Comparison of ENCODE assay signal across 8 cellular contexts in the genomic region with DNA sequence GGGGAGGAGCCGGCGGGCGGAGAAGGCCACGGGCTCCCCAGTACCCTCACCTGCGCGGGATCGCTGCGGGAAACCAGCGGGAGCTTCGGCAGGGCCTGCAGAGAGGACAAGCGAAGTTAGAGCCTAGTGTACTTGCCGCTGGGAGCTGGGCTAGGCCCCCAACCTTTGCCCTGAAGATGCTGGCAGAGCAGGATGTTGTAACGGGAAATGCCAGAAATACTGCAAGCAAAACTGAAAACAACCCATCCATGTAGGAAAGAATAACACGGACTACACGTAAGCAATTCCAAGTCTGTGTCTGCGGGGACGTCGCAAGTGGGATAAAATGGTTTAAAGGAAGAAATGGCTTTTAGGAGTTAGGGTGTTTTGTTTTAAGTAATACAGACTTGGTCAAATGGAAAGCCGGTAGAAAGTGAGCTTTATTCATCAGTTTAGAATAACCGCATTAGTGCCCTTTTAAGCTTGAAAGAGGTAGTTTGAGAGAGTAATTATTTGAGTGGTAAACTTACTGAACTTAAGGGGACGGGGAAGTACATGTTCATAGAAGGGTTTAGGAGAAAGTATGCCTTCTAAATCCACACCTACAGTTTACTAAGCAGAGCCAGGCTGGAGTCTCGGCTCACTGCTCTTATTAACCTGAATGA.
A peak's percentile ranks its signal among the peaks of the same experiment; 100 is the strongest.
DNase-seq lines count a peak whose midpoint lies in the region; FAIRE-seq and TF ChIP-seq lines count a peak whose summit lies in the region.
"Not testable (repeated sequence)": the region's sequence is repeated elsewhere in the genome, so short reads cannot be mapped to it uniquely, and the experiment has no call there.

No MANE protein-coding gene starts in this region.

- H3K9me3 Mint-ChIP-seq in activated CD4-positive, alpha-beta T cell treated with anti-CD3 and anti-CD28 coated beads, Interleukin-2, amount 10 ng/mL, durations not matched to agents 24 days and 14 days: not testable (repeated sequence)

- H3K4me2 ChIP-seq in GM23248 (ENCODE audit: unreplicated experiment): peak overlapping the region; percentile 99

- H2AFZ ChIP-seq in GM23248: peak overlapping the region; percentile 90

- H3K36me3 Mint-ChIP-seq in activated CD4-positive, alpha-beta T cell treated with anti-CD3 and anti-CD28 coated beads, Interleukin-2, amount 10 ng/mL, durations not matched to agents 24 days and 14 days (ENCODE audit: low read depth): not testable (repeated sequence)

- POLR2A ChIA-PET in BJ (lab: Charles Lee): not testable (repeated sequence)

- H3K27ac ChIP-seq in GM23248 (peak overlapping the region; percentile 87), mucosa of rectum (ENCODE audit: low read depth in 2 of 2, low read length in 2 of 2) (peak overlapping the region; percentile 22 to 56)

- CTCF ChIA-PET in BJ (lab: Yijun Ruan, JAX): not testable (repeated sequence)

- H3K4me1 ChIP-seq in GM23248 (ENCODE audit: insufficient read depth); mucosa of rectum (ENCODE audit: control insufficient read depth in 2 of 2, insufficient read depth in 2 of 2, low read length in 2 of 2): not testable (repeated sequence)

- TF ChIP-seq CTCF in BJ (IDR thresholded peaks at IDR 0.05; ENCODE audit: insufficient read depth, low read depth, low read length); bronchial epithelial cell (IDR thresholded peaks at IDR 0.05; ENCODE audit: insufficient read depth, low read length, severe bottlenecking): not testable (repeated sequence)

- not testable (repeated sequence) for H3K9me2 ChIP-seq in GM23248 (ENCODE audit: insufficient read depth)

- H4K20me1 ChIP-seq in GM23248 (ENCODE audit: insufficient read depth): not testable (repeated sequence)

- peak overlapping the region; percentile 88 for H3K9ac ChIP-seq in GM23248
- peak overlapping the region in 1 of 2 donors; percentile 26 for H3K9ac ChIP-seq in mucosa of rectum (ENCODE audit: low read depth in 1 of 2, low read length in 2 of 2)

- H3K9me3 ChIP-seq in GM23248 (ENCODE audit: low read depth); mucosa of rectum (ENCODE audit: control insufficient read depth in 2 of 2, low read length in 2 of 2): not testable (repeated sequence)

- H3K4me3 ChIP-seq in BJ (ENCODE audit: low read depth, low read length) (peak overlapping the region; percentile 45), GM23248 (peak overlapping the region; percentile 90), bronchial epithelial cell (ENCODE audit: low read depth, low read length) (peak overlapping the region; percentile 41), mucosa of rectum (ENCODE audit: low read length in 2 of 2) (peak overlapping the region; percentile 41 to 50)

- H3K27ac Mint-ChIP-seq in activated CD4-positive, alpha-beta T cell treated with anti-CD3 and anti-CD28 coated beads, Interleukin-2, amount 10 ng/mL, durations not matched to agents 24 days and 14 days: peak overlapping the region; percentile 79

- H3F3A ChIP-seq in GM23248 (ENCODE audit: insufficient read depth): not testable (repeated sequence)

- H3K4me1 Mint-ChIP-seq in activated CD4-positive, alpha-beta T cell treated with anti-CD3 and anti-CD28 coated beads, Interleukin-2, amount 10 ng/mL, durations not matched to agents 24 days and 14 days: not testable (repeated sequence)

- H3K36me3 ChIP-seq in BJ (ENCODE audit: control insufficient read depth, insufficient read depth, low read length); GM23248 (ENCODE audit: low read depth); bronchial epithelial cell (ENCODE audit: control insufficient read depth, insufficient read depth, low read length); mucosa of rectum (ENCODE audit: control insufficient read depth in 2 of 2, insufficient read depth in 2 of 2, low read length in 2 of 2): not testable (repeated sequence)

- WGBS in GM23248 (ENCODE audit: low coverage in 1 of 2, low lambda C conversion rate in 2 of 2, missing lambda C conversion rate in 2 of 2), 2 experiments: 1 to 2% methylated on average over 10 to 12 of the region's 22 CpGs

- not testable (repeated sequence) for FAIRE-seq in bronchial epithelial cell (lab: Jason Lieb, UNC)

- peaks cover 25% of the 10 kb centered on the region for H3K27me3 Mint-ChIP-seq in activated CD4-positive, alpha-beta T cell treated with anti-CD3 and anti-CD28 coated beads, Interleukin-2, amount 10 ng/mL, durations not matched to agents 24 days and 14 days

- H3K4me3 Mint-ChIP-seq in activated CD4-positive, alpha-beta T cell treated with anti-CD3 and anti-CD28 coated beads, Interleukin-2, amount 10 ng/mL, durations not matched to agents 24 days and 14 days: peak overlapping the region; percentile 76

- in situ Hi-C loops in GM23248 (cut with MboI): not testable (repeated sequence)

- DNase-seq in BJ (ENCODE audit: low read depth) (peak; percentile 37), GM23248 (peak; percentile 72), NCI-H2227 (lab: John Stamatoyannopoulos, UW; ENCODE audit: unreplicated experiment) (peak; percentile 4), bronchial epithelial cell (ENCODE audit: low read depth) (peak; percentile 40), glomerular endothelial cell (ENCODE audit: extremely low read depth, low read depth, low spot score) (peak; percentile 45)
- DNase-seq in activated CD4-positive, alpha-beta T cell treated with anti-CD3 and anti-CD28 coated beads, Interleukin-2, amount 10 ng/mL, durations not matched to agents 24 days and 14 days: peak; percentile 65
- DNase-seq in stimulated activated CD4-positive, alpha-beta T cell treated with anti-CD3 and anti-CD28 coated beads, Interleukin-15, amount 100 ng/mL, for 24 hours: peak; percentile 25

- H3K27me3 ChIP-seq in BJ (ENCODE audit: control insufficient read depth, insufficient read depth, low read length); GM23248 (replicated peaks; ENCODE audit: insufficient read depth); bronchial epithelial cell (ENCODE audit: control insufficient read depth, insufficient read depth, low read length); mucosa of rectum (ENCODE audit: control insufficient read depth in 2 of 2, insufficient read depth in 2 of 2, low read length in 2 of 2): not testable (repeated sequence)

- intact Hi-C loops in activated CD4-positive, alpha-beta T cell treated with anti-CD3 and anti-CD28 coated beads, Interleukin-2, amount 10 ng/mL, durations not matched to agents 24 days and 14 days (cut with micrococcal nuclease): not testable (repeated sequence)

- peaks cover 42% of the 10 kb centered on the region for H3K79me2 ChIP-seq in GM23248 (ENCODE audit: insufficient read depth)

Comparison
In these comparisons a context has a peak if more than half of its experiments do, and no peak if none do; other contexts are left out.
1. Peak in every context shown above with its lines: DNase-seq, H3K4me3 ChIP-seq and H3K27ac ChIP-seq.
2. DNase-seq: peak in every context shown above with its lines; median percentile 72 in GM23248; 65 in activated CD4-positive, alpha-beta T cell treated with anti-CD3 and anti-CD28 coated beads, Interleukin-2, amount 10 ng/mL, durations not matched to agents 24 days and 14 days; 45 in glomerular endothelial cell; 40 in bronchial epithelial cell; 37 in BJ; 25 in stimulated activated CD4-positive, alpha-beta T cell treated with anti-CD3 and anti-CD28 coated beads, Interleukin-15, amount 100 ng/mL, for 24 hours; 4 in NCI-H2227.